1 cellular context compared by ENCODE assay signal in the genomic region with DNA sequence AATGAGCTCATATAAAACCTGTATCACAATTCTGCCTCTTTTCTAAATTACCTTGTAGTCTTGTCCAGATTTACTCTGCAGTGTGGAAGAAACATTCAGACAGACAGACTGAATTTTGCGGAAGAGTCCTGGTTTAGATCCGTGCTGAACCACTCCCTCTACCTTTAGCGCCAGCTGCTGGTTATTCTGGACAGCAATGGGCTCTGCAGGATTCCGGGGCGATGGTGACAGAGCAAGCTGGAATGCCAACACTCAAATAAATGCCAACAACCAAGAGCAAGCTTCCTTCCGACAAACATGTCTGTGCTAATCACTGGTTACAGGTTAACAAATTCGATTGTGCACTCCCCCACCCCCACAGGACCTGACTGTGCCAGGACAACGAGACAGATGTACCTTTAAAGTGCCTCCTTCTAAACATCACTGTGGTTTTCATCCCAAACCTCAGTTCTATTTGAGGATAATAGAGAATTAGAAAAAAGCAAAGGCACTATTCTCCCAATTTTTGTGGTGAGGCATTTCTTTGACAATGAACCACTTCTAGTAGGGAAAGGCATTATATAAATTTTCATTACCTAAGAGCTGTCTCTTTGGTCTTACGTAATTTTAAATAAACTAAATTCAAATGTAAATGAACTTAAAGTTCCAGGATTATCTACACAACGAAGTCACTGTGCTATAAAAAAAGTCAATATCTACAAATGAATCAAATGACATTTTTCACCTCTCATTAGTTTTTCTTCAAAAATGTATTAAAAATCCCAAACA.
TF ChIP-seq lines count a peak whose summit lies in the region.

No MANE protein-coding gene starts in this region.

TF ChIP-seq in HCT116, 20 proteins besides CTCF, POLR2A, EP300 and RAD21 (continued from another document):
- TF ChIP-seq REST (IDR thresholded peaks at IDR 0.05; ENCODE audit: low read depth) = no peak
- no peak for TF ChIP-seq TCF7L2 (IDR thresholded peaks at IDR 0.05; ENCODE audit: borderline replicate concordance, extremely low read depth, insufficient read depth, insufficient read length)
- TF ChIP-seq EZH2phosphoT487 (IDR thresholded peaks at IDR 0.05; ENCODE audit: borderline replicate concordance) = no peak
- TF ChIP-seq FOSL1 (IDR thresholded peaks at IDR 0.05; ENCODE audit: low read depth) = no peak
- TF ChIP-seq EZH2 (IDR thresholded peaks at IDR 0.05) = no peak
